In the genomic region with DNA sequence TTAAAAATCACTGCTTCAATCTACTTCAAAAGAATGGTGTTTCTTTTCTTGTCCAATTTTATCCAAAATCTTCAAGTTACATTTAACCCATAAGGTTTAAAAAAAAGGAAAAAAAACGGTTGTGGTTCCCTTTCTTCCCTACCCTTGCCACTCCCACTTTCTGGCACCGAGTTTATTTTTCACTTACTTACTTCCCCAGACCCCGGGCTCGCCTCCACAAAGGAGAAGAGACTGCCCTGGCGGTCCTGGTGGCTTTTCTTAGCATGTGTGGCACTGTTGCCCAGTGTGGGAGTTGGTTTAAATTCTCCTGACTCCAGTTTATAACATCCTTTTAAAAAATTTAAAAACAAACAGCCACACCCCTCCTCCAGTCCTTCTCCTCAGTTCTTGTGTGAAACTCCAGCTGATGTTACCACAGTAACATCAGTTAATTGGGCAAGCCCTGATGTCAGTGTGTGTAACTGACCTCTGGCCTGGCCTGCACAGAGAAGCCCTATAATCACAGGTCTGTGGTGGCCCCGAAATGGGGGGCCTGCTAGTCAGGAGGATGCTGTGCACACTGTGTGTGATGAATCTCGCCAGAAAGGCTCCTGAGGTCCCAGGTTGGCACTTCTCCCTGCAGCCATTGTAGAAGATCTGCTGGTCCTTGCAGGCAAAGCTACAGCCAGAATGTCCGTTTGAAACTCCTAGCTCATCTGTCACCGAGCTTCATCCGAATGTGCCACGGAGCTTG, we compare ENCODE assay signal across 11 cellular contexts. TPM values are rescaled to one million over a fixed set of nuclear protein-coding genes. Genes with fewer than 3 reads are reported as not detected.
A peak's percentile ranks its signal among the peaks of the same experiment; 100 is the strongest.
DNase-seq lines count a peak whose midpoint lies in the region; ATAC-seq, FAIRE-seq and TF ChIP-seq lines count a peak whose summit lies in the region.
"Had no signal": no experiment of that assay in that cellular context is flagged by ENCODE, and none has a peak within 500 bp of the region (broad histone marks: within the 10 kb centered on the region; RNA-seq: fewer than 3 reads in every experiment).

No MANE protein-coding gene starts in this region.

- H4K20me1 ChIP-seq in OCI-LY3 (ENCODE audit: insufficient read depth, low read length): peaks cover 57% of the 10 kb centered on the region

- no peak overlapping the region for H3K9ac ChIP-seq in OCI-LY3 (ENCODE audit: low read length)

- H3K9me3 ChIP-seq in OCI-LY3 (ENCODE audit: insufficient read depth, low read length) (no peaks in the 10 kb centered on the region), neutrophil (no peaks in the 10 kb centered on the region), testis (no peaks in the 10 kb centered on the region)

- 64 to 71% methylated on average over 11 of the region's 11 CpGs for WGBS in testis, 2 donors

- H3K4me2 ChIP-seq in OCI-LY3 (ENCODE audit: low read length): no peak overlapping the region

- peak overlapping the region; percentile 57 for H3K4me3 Mint-ChIP-seq in dendritic cell treated with granulocyte-macrophage colony-stimulating factor and Interleukin-4, amounts not matched to agents 40 ng/mL and 50 ng/mL, for 4 days
- H3K4me3 Mint-ChIP-seq: H9 had no signal

- intact Hi-C loops in dendritic cell treated with granulocyte-macrophage colony-stimulating factor and Interleukin-4, amounts not matched to agents 40 ng/mL and 50 ng/mL, for 4 days (cut with micrococcal nuclease): no loop called here
- intact Hi-C loops in testis (cut with DNase I; ENCODE audit: low total_unique reads): no loop called here

- peaks cover 39% of the 10 kb centered on the region for H3K36me3 ChIP-seq in OCI-LY3 (replicated peaks; ENCODE audit: low read depth, low read length)
- H3K36me3 ChIP-seq in neutrophil: peaks cover 8% of the 10 kb centered on the region
- no peaks in the 10 kb centered on the region for H3K36me3 ChIP-seq in testis (ENCODE audit: low read depth, missing control alignments)

- peak overlapping the region; percentile 74 for H3K27ac Mint-ChIP-seq in dendritic cell treated with granulocyte-macrophage colony-stimulating factor and Interleukin-4, amounts not matched to agents 40 ng/mL and 50 ng/mL, for 4 days

- H3K27me3 ChIP-seq in OCI-LY3 (ENCODE audit: low read depth, low read length): no peaks in the 10 kb centered on the region
- H3K27me3 ChIP-seq in neutrophil: no peaks in the 10 kb centered on the region
- H3K27me3 ChIP-seq in testis: no peaks in the 10 kb centered on the region

- peaks cover 35% of the 10 kb centered on the region for H3K4me1 ChIP-seq in OCI-LY3 (ENCODE audit: low read length)
- peaks cover 34 to 44% of the 10 kb centered on the region in 2 experiments for H3K4me1 ChIP-seq in neutrophil (ENCODE audit: control insufficient read depth in 1 of 2, insufficient read depth in 1 of 2, low read depth in 1 of 2, low read length in 1 of 2)
- peaks cover 23% of the 10 kb centered on the region for H3K4me1 ChIP-seq in testis

- H3K79me2 ChIP-seq in OCI-LY3 (ENCODE audit: low read length): peaks cover 91% of the 10 kb centered on the region

- H3K36me3 Mint-ChIP-seq in dendritic cell treated with granulocyte-macrophage colony-stimulating factor and Interleukin-4, amounts not matched to agents 40 ng/mL and 50 ng/mL, for 4 days (ENCODE audit: low read depth): peaks cover 92% of the 10 kb centered on the region

- no peak overlapping the region for H3K4me3 ChIP-seq in OCI-LY3 (ENCODE audit: low read length)
- H3K4me3 ChIP-seq in neutrophil (ENCODE audit: low read depth in 1 of 2, low read length in 1 of 2): peak overlapping the region; percentile 22 to 25
- no peak overlapping the region for H3K4me3 ChIP-seq in testis

- FAIRE-seq in G401.6 (lab: Jason Lieb, UNC): peak; percentile 66

- TF ChIP-seq POLR2A in testis (IDR thresholded peaks at IDR 0.05): no peak

- TF ChIP-seq CTCF in OCI-LY3 (IDR thresholded peaks at IDR 0.05; ENCODE audit: low read depth, low read length) (no peak), neutrophil (IDR thresholded peaks at IDR 0.05) (no peak), testis (IDR thresholded peaks at IDR 0.05) (no peak)

- peak overlapping the region; percentile 19; the same call in 1 of the 2 replicates for H3K27ac ChIP-seq in OCI-LY3 (ENCODE audit: low read length)
- peak overlapping the region; percentile 87 for H3K27ac ChIP-seq in neutrophil
- H3K27ac ChIP-seq in testis: no peak overlapping the region

- no peaks in the 10 kb centered on the region for H3K9me3 Mint-ChIP-seq in dendritic cell treated with granulocyte-macrophage colony-stimulating factor and Interleukin-4, amounts not matched to agents 40 ng/mL and 50 ng/mL, for 4 days
- H3K9me3 Mint-ChIP-seq: H9 had no signal

- ATAC-seq in GM19035 (IDR thresholded peaks at IDR 0.05; ENCODE audit: unreplicated experiment) (no peak), GM21737 (IDR thresholded peaks at IDR 0.05; ENCODE audit: unreplicated experiment) (no peak)

- no peak for DNase-seq in testis
- DNase-seq: H9; NCI-H1417; stimulated activated naive CD4-positive, alpha-beta T cell treated with Interleukin-2 at 50 U/mL for 16 hours had no signal

- peaks cover 82% of the 10 kb centered on the region for H3K4me1 Mint-ChIP-seq in dendritic cell treated with granulocyte-macrophage colony-stimulating factor and Interleukin-4, amounts not matched to agents 40 ng/mL and 50 ng/mL, for 4 days (ENCODE audit: low read depth)

- no peaks in the 10 kb centered on the region for H3K27me3 Mint-ChIP-seq in dendritic cell treated with granulocyte-macrophage colony-stimulating factor and Interleukin-4, amounts not matched to agents 40 ng/mL and 50 ng/mL, for 4 days

- H2AFZ ChIP-seq in OCI-LY3 (ENCODE audit: low read depth, low read length): no peak overlapping the region

RNA-seq across cellular contexts. Expression of a gene that starts 7.8 kb away (rescaled TPM):
- 10 to 100 TPM; 36.5 to 37.1 TPM for total RNA-seq in testis
- 9.9 TPM for polyA plus RNA-seq in testis (ENCODE audit: insufficient read depth, low read depth, low replicate concordance)

RNA-seq across cellular contexts. Expression of a gene that starts 10.5 kb away (rescaled TPM):
- 10 to 100 TPM; 16.0 to 28.6 TPM for total RNA-seq in testis
- 54.0 TPM for polyA plus RNA-seq in testis (ENCODE audit: insufficient read depth, low read depth, low replicate concordance)
- total RNA-seq: mononuclear cell had no signal

RNA-seq across cellular contexts. Expression of a gene that starts 20.0 kb away (rescaled TPM):
- total RNA-seq in testis: 10 to 100 TPM; 33.0 to 34.3 TPM
- polyA plus RNA-seq in testis (ENCODE audit: insufficient read depth, low read depth, low replicate concordance): 23.9 TPM

RNA-seq across cellular contexts. Expression of a gene that starts 43.8 kb away (rescaled TPM):
- total RNA-seq in testis: 10 to 100 TPM; 64.6 to 65.3 TPM
- polyA plus RNA-seq in testis (ENCODE audit: insufficient read depth, low read depth, low replicate concordance): 35.5 TPM

RNA-seq across cellular contexts. Expression of a gene that starts 54.5 kb away (rescaled TPM):
- 10 to 100 TPM; 61.4 to 66.8 TPM for total RNA-seq in testis
- polyA plus RNA-seq in testis (ENCODE audit: insufficient read depth, low read depth, low replicate concordance): 63.3 TPM

Comparison
In these comparisons a context has a peak if more than half of its experiments do, and no peak if none do; other contexts are left out.
1. H3K27ac ChIP-seq: peak in OCI-LY3 (single experiment) and neutrophil (single experiment); none in testis (0 of 2).
2. H3K4me3 ChIP-seq: peak in neutrophil (2 of 2); none in OCI-LY3 (single experiment) and testis (0 of 2).